In genomic region chr6:163590132-163590531, GRCh38 we compare ENCODE assay signal across 5 cellular contexts.
DNase-seq lines count a peak whose midpoint lies in the region; ATAC-seq, FAIRE-seq and TF ChIP-seq lines count a peak whose summit lies in the region.
"Not testable (repeated sequence)": the region's sequence is repeated elsewhere in the genome, so short reads cannot be mapped to it uniquely, and the experiment has no call there.

No MANE protein-coding gene starts in this region.

- H2AFZ ChIP-seq in IMR-90 (replicated peaks; ENCODE audit: low read length, poor library complexity); K562 (ENCODE audit: low read depth, low read length); HepG2 (ENCODE audit: low read length); neural progenitor cell (replicated peaks): not testable (repeated sequence)

- H3K4ac ChIP-seq in IMR-90 (ENCODE audit: low read depth, low read length): not testable (repeated sequence)

- H3K4me3 ChIP-seq in IMR-90 (ENCODE audit: insufficient read depth, low read depth, low read length); K562; HepG2 (replicated peaks in 1 of 3; ENCODE audit: insufficient read depth in 1 of 3, low read depth in 2 of 3, low read length in 3 of 3); neural progenitor cell: not testable (repeated sequence)
- H3K4me3 ChIP-seq in testis: peak overlapping the region; percentile 18 to 43

- not testable (repeated sequence) for H3K18ac ChIP-seq in IMR-90 (ENCODE audit: low read depth, low read length)

- not testable (repeated sequence) for H3K36me3 ChIP-seq in IMR-90 (ENCODE audit: control insufficient read depth, insufficient read depth, low read length); K562 (ENCODE audit: control insufficient read depth, insufficient read depth, low read length); HepG2 (replicated peaks in 1 of 2; ENCODE audit: control insufficient read depth in 1 of 2, insufficient read depth in 2 of 2, low read length in 2 of 2); neural progenitor cell; testis (ENCODE audit: low read depth, missing control alignments)

- POLR2A ChIA-PET in IMR-90 (lab: Charles Lee; ENCODE audit: unreplicated experiment); K562 (lab: Yijun Ruan, JAX); HepG2 (lab: Yijun Ruan, JAX): not testable (repeated sequence)

- not testable (repeated sequence) for TF ChIP-seq POLR2A in IMR-90 (IDR thresholded peaks at IDR 0.05; ENCODE audit: low read depth, low read length); K562 (conservative IDR thresholded peaks at IDR 0.05); HepG2 (IDR thresholded peaks at IDR 0.05; ENCODE audit: insufficient read depth in 1 of 2, low read depth in 2 of 2, low read length in 2 of 2); testis (IDR thresholded peaks at IDR 0.05)

- not testable (repeated sequence) for H2BK5ac ChIP-seq in IMR-90 (ENCODE audit: low read depth, low read length, poor library complexity, severe bottlenecking)

- BruUV-seq in IMR-90 (replicated peaks; lab: Mats Ljungman, UMichigan); K562 (replicated peaks; lab: Mats Ljungman, UMichigan); HepG2 (replicated peaks; lab: Mats Ljungman, UMichigan): not testable (repeated sequence)

- H2BK120ac ChIP-seq in IMR-90 (ENCODE audit: low read depth, low read length): not testable (repeated sequence)

- FAIRE-seq in K562 (lab: Jason Lieb, UNC); HepG2 (lab: Jason Lieb, UNC): not testable (repeated sequence)

- ATAC-seq in IMR-90 (ENCODE audit: low read depth); K562; HepG2: not testable (repeated sequence)

- H3K14ac ChIP-seq in IMR-90 (replicated peaks; ENCODE audit: low read depth, low read length): not testable (repeated sequence)

- not testable (repeated sequence) for TF ChIP-seq RAD21 in IMR-90 (IDR thresholded peaks at IDR 0.05; ENCODE audit: low read length); K562 (CRISPR knock-in tag; conservative IDR thresholded peaks at IDR 0.05 in 1 of 2, IDR thresholded peaks at IDR 0.05 in 1 of 2); HepG2 (CRISPR knock-in tag; IDR thresholded peaks at IDR 0.05)

- not testable (repeated sequence) for H3K23ac ChIP-seq in IMR-90 (ENCODE audit: low read depth, low read length)

- H4K5ac ChIP-seq in IMR-90 (ENCODE audit: low read depth, low read length): not testable (repeated sequence)

- not testable (repeated sequence) for H2BK20ac ChIP-seq in IMR-90 (ENCODE audit: low read depth, low read length)

- in situ Hi-C loops in IMR-90 (cut with MboI; ENCODE audit: low sequenced_read_pairs): loop anchor here (25.0 kb wide), 1 partner anchor 372 kb away; no protein-coding TSS in a partner anchor
- in situ Hi-C loops in K562 (cut with MboI); HepG2 (cut with HindIII; ENCODE audit: extremely low pct_ligation_motif_present, low pct_unique_long_range_greater_than_20kb): not testable (repeated sequence)

- H3K4me2 ChIP-seq in IMR-90 (ENCODE audit: low read depth, low read length); K562 (ENCODE audit: insufficient read depth, low read length); HepG2 (ENCODE audit: low read depth, low read length); neural progenitor cell: not testable (repeated sequence)

- peaks cover 30% of the 10 kb centered on the region for H3K9me3 Mint-ChIP-seq in neural progenitor cell

- intact Hi-C loops in IMR-90 (cut with micrococcal nuclease); K562 (cut with micrococcal nuclease); HepG2 (cut with micrococcal nuclease; ENCODE audit: unreplicated experiment); testis (cut with DNase I; ENCODE audit: low total_unique reads): not testable (repeated sequence)

- H3K9me3 ChIP-seq in IMR-90 (ENCODE audit: control insufficient read depth, insufficient read depth, low read length); HepG2 (ENCODE audit: low read length); neural progenitor cell (ENCODE audit: low read depth); testis: not testable (repeated sequence)
- H3K9me3 ChIP-seq in K562 (replicated peaks; ENCODE audit: control insufficient read depth, insufficient read depth, low read depth, low read length): peaks cover 16% of the 10 kb centered on the region; the same call in 1 of the 2 replicates

- H3K4me1 Mint-ChIP-seq in neural progenitor cell: not testable (repeated sequence)

- not testable (repeated sequence) for H3K27me3 ChIP-seq in IMR-90 (ENCODE audit: control insufficient read depth, insufficient read depth, low read length); K562 (ENCODE audit: control insufficient read depth in 2 of 2, insufficient read depth in 2 of 2, low read length in 2 of 2); HepG2 (ENCODE audit: control insufficient read depth in 1 of 2, insufficient read depth in 2 of 2, low read length in 2 of 2); neural progenitor cell; testis

- dilution Hi-C loops in IMR-90 (cut with HindIII; ENCODE audit: low sequenced_read_pairs, unreplicated experiment): not testable (repeated sequence)

- CTCF ChIA-PET in IMR-90 (lab: Yijun Ruan, JAX); K562 (lab: Yijun Ruan, JAX; ENCODE audit: low intra/inter-chr PET ratio); HepG2 (lab: Yijun Ruan, JAX; ENCODE audit: low intra/inter-chr PET ratio, low total read pairs): not testable (repeated sequence)

- WGBS in IMR-90 (ENCODE audit: extremely low coverage in 2 of 2, insufficient read length in 1 of 2), 2 experiments: no CpG with 5 or more reads among the region's 9 CpGs
- WGBS in K562 (ENCODE audit: insufficient coverage, low coverage, missing lambda C conversion rate): 76% methylated on average over 9 of the region's 9 CpGs
- 53% methylated on average over 9 of the region's 9 CpGs for WGBS in HepG2 (ENCODE audit: low lambda C conversion rate)
- 67 to 83% methylated on average over 9 of the region's 9 CpGs for WGBS in testis, 2 donors

- H3K27ac ChIP-seq in IMR-90 (ENCODE audit: insufficient read depth, low read length); K562 (ENCODE audit: extremely low read depth, low read depth, low read length); HepG2 (ENCODE audit: extremely low read length, insufficient read depth, low read length); neural progenitor cell; testis: not testable (repeated sequence)

- H3K79me2 ChIP-seq in K562 (ENCODE audit: control insufficient read depth, insufficient read depth, low read length); HepG2 (ENCODE audit: insufficient read depth, low read length); neural progenitor cell (ENCODE audit: low read depth): not testable (repeated sequence)

- H3K56ac ChIP-seq in IMR-90 (ENCODE audit: extremely low read depth, insufficient read depth, low read length): not testable (repeated sequence)

- not testable (repeated sequence) for H4K91ac ChIP-seq in IMR-90 (ENCODE audit: insufficient read depth, low read depth, low read length)

- peak overlapping the region; percentile 8 for H3K4me3 Mint-ChIP-seq in neural progenitor cell

- H3K4me1 ChIP-seq in IMR-90 (ENCODE audit: control insufficient read depth, insufficient read depth, low read length); HepG2 (ENCODE audit: insufficient read depth, low read length); neural progenitor cell; testis: not testable (repeated sequence)
- H3K4me1 ChIP-seq in K562 (replicated peaks in 1 of 2; ENCODE audit: control insufficient read depth in 2 of 2, insufficient read depth in 2 of 2, low read length in 2 of 2): peaks cover 10 to 19% of the 10 kb centered on the region in 2 experiments; a peak in 4 of 5 replicates

- H2AK5ac ChIP-seq in IMR-90 (ENCODE audit: low read depth, low read length): not testable (repeated sequence)

- DNase-seq in IMR-90; K562 (ENCODE audit: extremely low read depth in 1 of 4, low spot score in 3 of 4); HepG2 (ENCODE audit: low spot score); neural progenitor cell (ENCODE audit: low spot score): not testable (repeated sequence)
- DNase-seq in testis: peak; percentile 46

- not testable (repeated sequence) for H3K27me3 Mint-ChIP-seq in neural progenitor cell (ENCODE audit: insufficient read depth, low read depth)

- H3K79me1 ChIP-seq in IMR-90 (ENCODE audit: low read depth in 1 of 2, low read length in 2 of 2): not testable (repeated sequence)

- not testable (repeated sequence) for H4K20me1 ChIP-seq in IMR-90 (ENCODE audit: insufficient read depth, low read length); K562 (replicated peaks; ENCODE audit: control insufficient read depth, insufficient read depth, low read length); HepG2 (ENCODE audit: insufficient read depth, low read length); neural progenitor cell (ENCODE audit: low read depth)

- H4K8ac ChIP-seq in IMR-90 (ENCODE audit: low read depth in 2 of 2, low read length in 2 of 2): not testable (repeated sequence)

- H3F3A ChIP-seq in neural progenitor cell (ENCODE audit: low read depth): peaks cover 11% of the 10 kb centered on the region

- TF ChIP-seq EP300 in K562 (IDR thresholded peaks at IDR 0.05; ENCODE audit: low read length); HepG2 (IDR thresholded peaks at IDR 0.05; ENCODE audit: low read depth in 2 of 2, low read length in 2 of 2); HepG2 (CRISPR knock-in tag; IDR thresholded peaks at IDR 0.05; ENCODE audit: borderline replicate concordance): not testable (repeated sequence)

- H2AK9ac ChIP-seq in IMR-90 (replicated peaks; ENCODE audit: low read depth, low read length, poor library complexity): not testable (repeated sequence)

- H3K36me3 Mint-ChIP-seq in neural progenitor cell: not testable (repeated sequence)

- H3K27ac Mint-ChIP-seq in neural progenitor cell: not testable (repeated sequence)

- H3K9me1 ChIP-seq in IMR-90 (ENCODE audit: insufficient read depth, low read length); K562 (ENCODE audit: control insufficient read depth, insufficient read depth, low read length): not testable (repeated sequence)

- H2BK15ac ChIP-seq in IMR-90 (ENCODE audit: low read depth, low read length): not testable (repeated sequence)

- H3K9ac ChIP-seq in IMR-90 (ENCODE audit: low read depth, low read length); K562 (ENCODE audit: insufficient read depth in 1 of 2, low read depth in 2 of 2, low read length in 2 of 2); HepG2 (ENCODE audit: insufficient read depth, low read depth, low read length); neural progenitor cell: not testable (repeated sequence)

- TF ChIP-seq CTCF in IMR-90 (conservative IDR thresholded peaks at IDR 0.05; ENCODE audit: low read depth, low read length); K562 (IDR thresholded peaks at IDR 0.05 in 2 of 3, conservative IDR thresholded peaks at IDR 0.05 in 1 of 3; ENCODE audit: insufficient read depth in 2 of 3, low read depth in 1 of 3, low read length in 3 of 3); HepG2 (CRISPR knock-in tag; IDR thresholded peaks at IDR 0.05); neural progenitor cell (IDR thresholded peaks at IDR 0.05); testis (IDR thresholded peaks at IDR 0.05): not testable (repeated sequence)
